ENCODE assay signal across 8 cellular contexts in genomic region chr13:78659450-78660110, GRCh38. TPM values are rescaled to one million over a fixed set of nuclear protein-coding genes. Genes with fewer than 3 reads are reported as not detected.
DNase-seq lines count a peak whose midpoint lies in the region; ATAC-seq and TF ChIP-seq lines count a peak whose summit lies in the region.

No MANE protein-coding gene starts in this region.

- no peak for ATAC-seq in activated T-cell treated with anti-CD3 and anti-CD28 coated beads, Interleukin-2, amount 50 U/mL, for 72 hours (replicated peaks in 1 of 2)
- ATAC-seq in left lung (no peak), GM18873 (IDR thresholded peaks at IDR 0.05; ENCODE audit: low FRiP score, unreplicated experiment) (no peak), esophagus mucosa (no peak), HG02763 (IDR thresholded peaks at IDR 0.05; ENCODE audit: unreplicated experiment) (no peak)

- peaks cover 0 to 26% of the 10 kb centered on the region in 2 donors for H3K4me1 ChIP-seq in left lung
- peaks cover 0 to 12% of the 10 kb centered on the region in 2 donors for H3K4me1 ChIP-seq in thyroid gland

- no peak for TF ChIP-seq POLR2A in thyroid gland (IDR thresholded peaks at IDR 0.05)

- H3K27me3 ChIP-seq in left lung, result peaks cover 0 to 4% of the 10 kb centered on the region in 2 donors
- no peaks in the 10 kb centered on the region for H3K27me3 ChIP-seq in thyroid gland

- intact Hi-C loops in left lung (cut with DNase I), result no loop called here
- intact Hi-C loops in thyroid gland (cut with DNase I), result loop anchor here (10.0 kb wide), 1 partner anchor 55 kb away; the partner anchor contains the start of gene POU4F1

- no peak for DNase-seq in activated T-cell treated with anti-CD3 and anti-CD28 coated beads, Interleukin-2, amount 50 U/mL, for 72 hours
- DNase-seq in activated T-cell treated with anti-CD3 and anti-CD28 coated beads, Interleukin-2, amount 50 U/mL, for 48 hours, result no peak
- peak; percentile 9 for DNase-seq in astrocyte of the spinal cord (ENCODE audit: low read depth, low spot score)
- no peak for DNase-seq in left lung
- DNase-seq in thyroid gland, result no peak

- H3K27ac ChIP-seq in left lung (peak overlapping the region in 1 of 2 donors; percentile 83), thyroid gland (peak overlapping the region in 2 of 3 donors; percentile 52 to 65)

- H3K9me3 ChIP-seq in left lung, result no peaks in the 10 kb centered on the region
- H3K9me3 ChIP-seq in thyroid gland, result no peaks in the 10 kb centered on the region

- no peaks in the 10 kb centered on the region for H3K9me3 Mint-ChIP-seq in activated T-cell treated with anti-CD3 and anti-CD28 coated beads, Interleukin-2, amount 50 U/mL, for 72 hours

- H3K36me3 ChIP-seq in left lung, result no peaks in the 10 kb centered on the region
- no peaks in the 10 kb centered on the region for H3K36me3 ChIP-seq in thyroid gland

- 2% methylated on average over 17 of the region's 17 CpGs for WGBS in thyroid gland, 2 donors

- H3K36me3 Mint-ChIP-seq in activated T-cell treated with anti-CD3 and anti-CD28 coated beads, Interleukin-2, amount 50 U/mL, for 72 hours (ENCODE audit: insufficient read depth in 2 of 2), result peaks cover 3 to 10% of the 10 kb centered on the region in 2 donors

- H3K27ac Mint-ChIP-seq in activated T-cell treated with anti-CD3 and anti-CD28 coated beads, Interleukin-2, amount 50 U/mL, for 72 hours, result peak overlapping the region; percentile 100

- no peaks in the 10 kb centered on the region for H3K27me3 Mint-ChIP-seq in activated T-cell treated with anti-CD3 and anti-CD28 coated beads, Interleukin-2, amount 50 U/mL, for 72 hours (ENCODE audit: low read depth)

- in situ Hi-C loops in astrocyte of the spinal cord (cut with HindIII; ENCODE audit: low sequenced_read_pairs), result no loop called here

- H3K4me3 ChIP-seq in astrocyte of the spinal cord (ENCODE audit: low read depth, low read length) (peak overlapping the region; percentile 91), left lung (peak overlapping the region; percentile 66 to 91), thyroid gland (replicated peaks in 1 of 3) (peak overlapping the region in 2 of 3 donors; percentile 62 to 85)

- TF ChIP-seq CTCF in astrocyte of the spinal cord (IDR thresholded peaks at IDR 0.05; ENCODE audit: low read depth, low read length) (no peak), left lung (IDR thresholded peaks at IDR 0.05) (no peak), thyroid gland (IDR thresholded peaks at IDR 0.05) (no peak)

- H3K4me3 Mint-ChIP-seq in activated T-cell treated with anti-CD3 and anti-CD28 coated beads, Interleukin-2, amount 50 U/mL, for 72 hours, result peak overlapping the region; percentile 100

- peaks cover 41% of the 10 kb centered on the region for H3K4me1 Mint-ChIP-seq in activated T-cell treated with anti-CD3 and anti-CD28 coated beads, Interleukin-2, amount 50 U/mL, for 72 hours (ENCODE audit: low read depth)

RNA-seq across cellular contexts. Expression of gene OBI1, which starts 0.6 kb away (rescaled TPM):
- total RNA-seq in activated T-cell treated with anti-CD3 and anti-CD28 coated beads, Interleukin-2, amount 50 U/mL, for 72 hours, result 10 to 100 TPM; 17.8 to 23.0 TPM
- total RNA-seq in left lung, result 1 to 10 TPM; 7.1 to 9.6 TPM
- total RNA-seq in thyroid gland, result 10 to 100 TPM; 10.1 to 17.3 (median 13.5) TPM
- 5.2 TPM for total RNA-seq in esophagus mucosa

RNA-seq across cellular contexts. Expression of gene POU4F1, which starts 56.2 kb away (rescaled TPM):
- under 1 TPM; 0.44 to 0.79 TPM for total RNA-seq in activated T-cell treated with anti-CD3 and anti-CD28 coated beads, Interleukin-2, amount 50 U/mL, for 72 hours
- total RNA-seq in left lung (not detected), thyroid gland (not detected), esophagus mucosa (0.08 TPM)
